ENCODE assay signal across 8 cellular contexts in the genomic region with DNA sequence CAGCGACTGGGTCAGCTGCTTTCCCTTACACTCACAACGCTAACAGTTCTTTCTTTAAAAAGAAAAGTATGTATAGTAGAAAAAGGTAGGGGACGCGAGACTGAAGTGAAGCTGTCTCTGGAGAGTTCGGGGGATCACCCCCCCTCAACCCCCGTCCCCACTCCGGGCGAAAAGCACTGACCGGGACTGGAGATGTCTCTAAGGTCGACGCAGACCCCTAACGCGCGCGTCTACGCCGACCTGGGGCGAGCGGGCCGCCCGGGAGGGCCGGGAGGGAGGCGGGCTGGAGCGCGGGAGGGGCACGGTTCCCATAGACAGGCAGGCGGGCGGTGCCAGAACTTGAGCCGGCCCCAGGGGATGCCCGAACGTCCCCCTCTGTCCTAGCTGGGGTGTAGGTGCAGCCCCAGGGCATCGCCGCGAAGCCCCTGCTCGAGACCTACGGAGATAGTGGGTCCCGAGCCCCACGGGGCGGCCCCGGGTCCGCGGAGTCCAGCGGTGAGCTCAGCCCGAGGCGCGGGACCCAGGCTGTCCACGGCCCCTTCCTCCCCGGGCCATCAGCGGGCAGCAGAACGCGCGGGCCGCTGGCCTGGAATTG.
DNase-seq lines count a peak whose midpoint lies in the region; ATAC-seq and TF ChIP-seq lines count a peak whose summit lies in the region.

No MANE protein-coding gene starts in this region.

- TF ChIP-seq EP300 in tibial nerve (IDR thresholded peaks at IDR 0.05), result peak in 1 of 2 donors; percentile 36

- no peaks in the 10 kb centered on the region for H3K36me3 ChIP-seq in esophagus (ENCODE audit: control insufficient read depth in 2 of 2, insufficient read depth in 2 of 2, low read length in 1 of 2)
- H3K36me3 ChIP-seq in tibial nerve, result no peaks in the 10 kb centered on the region

- BruUV-seq in Calu3 (replicated peaks; lab: Mats Ljungman, UMichigan), result no TSS peak

- ATAC-seq in GM21367 (IDR thresholded peaks at IDR 0.05; ENCODE audit: unreplicated experiment), result peak; percentile 46
- ATAC-seq in activated CD8-positive, alpha-beta memory T cell treated with anti-CD3 and anti-CD28 coated beads, Interleukin-2, amount 10 ng/mL, durations not matched to agents 7 days and 5 days, result peak; percentile 60
- peak; percentile 50 to 62 (median 55) for ATAC-seq in natural killer cell

- H3K27me3 Mint-ChIP-seq in Calu3 (ENCODE audit: unreplicated experiment), result peaks cover 78% of the 10 kb centered on the region
- no peaks in the 10 kb centered on the region for H3K27me3 Mint-ChIP-seq in activated CD8-positive, alpha-beta memory T cell treated with anti-CD3 and anti-CD28 coated beads, Interleukin-2, amount 10 ng/mL, durations not matched to agents 7 days and 5 days
- H3K27me3 Mint-ChIP-seq in natural killer cell (ENCODE audit: low read depth in 2 of 2), result no peaks in the 10 kb centered on the region

- peaks cover 0 to 2% of the 10 kb centered on the region in 2 donors for H3K4me1 ChIP-seq in esophagus (ENCODE audit: control insufficient read depth in 2 of 2, insufficient read depth in 2 of 2, low read length in 1 of 2)
- H3K4me1 ChIP-seq in tibial nerve, result peaks cover 0 to 60% (median 24%) of the 10 kb centered on the region in 4 donors

- peak overlapping the region; percentile 33 for H3K4me3 Mint-ChIP-seq in Calu3 (ENCODE audit: low read depth, unreplicated experiment)
- peak overlapping the region; percentile 76 for H3K4me3 Mint-ChIP-seq in activated CD8-positive, alpha-beta memory T cell treated with anti-CD3 and anti-CD28 coated beads, Interleukin-2, amount 10 ng/mL, durations not matched to agents 7 days and 5 days
- H3K4me3 Mint-ChIP-seq in natural killer cell, result peak overlapping the region; percentile 84

- WGBS in esophagus, 2 donors, result 0 to 1% methylated on average over 39 to 53 of the region's 53 CpGs
- WGBS in tibial nerve, 2 donors, result 1% methylated on average over 13 to 34 of the region's 53 CpGs

- H3K27ac ChIP-seq in esophagus (ENCODE audit: low read depth in 2 of 2, low read length in 1 of 2) (peak overlapping the region; percentile 34 to 85), tibial nerve (peak overlapping the region; percentile 90 to 98 (median 94))

- TF ChIP-seq CTCF in Calu3 (IDR thresholded peaks at IDR 0.05; ENCODE audit: unreplicated experiment) (no peak), natural killer cell (IDR thresholded peaks at IDR 0.05) (no peak), tibial nerve (IDR thresholded peaks at IDR 0.05) (no peak)

- H3K27ac Mint-ChIP-seq in Calu3 (ENCODE audit: unreplicated experiment), result no peak overlapping the region
- peak overlapping the region; percentile 79 for H3K27ac Mint-ChIP-seq in activated CD8-positive, alpha-beta memory T cell treated with anti-CD3 and anti-CD28 coated beads, Interleukin-2, amount 10 ng/mL, durations not matched to agents 7 days and 5 days
- peak overlapping the region; percentile 37 to 39 for H3K27ac Mint-ChIP-seq in natural killer cell

- H3K9me3 Mint-ChIP-seq in Calu3 (ENCODE audit: low read depth, unreplicated experiment) (no peaks in the 10 kb centered on the region), natural killer cell (no peaks in the 10 kb centered on the region)
- no peaks in the 10 kb centered on the region for H3K9me3 Mint-ChIP-seq in activated CD8-positive, alpha-beta memory T cell treated with anti-CD3 and anti-CD28 coated beads, Interleukin-2, amount 10 ng/mL, durations not matched to agents 7 days and 5 days (ENCODE audit: low read depth)

- no peaks in the 10 kb centered on the region for H3K27me3 ChIP-seq in esophagus (ENCODE audit: control insufficient read depth in 1 of 2, insufficient read depth in 2 of 2, low read length in 2 of 2)
- H3K27me3 ChIP-seq in tibial nerve, result no peaks in the 10 kb centered on the region

- H3K36me3 Mint-ChIP-seq in Calu3 (ENCODE audit: insufficient read depth, unreplicated experiment) (peaks cover 10% of the 10 kb centered on the region), natural killer cell (no peaks in the 10 kb centered on the region)
- H3K36me3 Mint-ChIP-seq in activated CD8-positive, alpha-beta memory T cell treated with anti-CD3 and anti-CD28 coated beads, Interleukin-2, amount 10 ng/mL, durations not matched to agents 7 days and 5 days, result peaks cover 22% of the 10 kb centered on the region

- CTCF ChIA-PET in Calu3 (lab: Charles Lee), result no interaction called here
- CTCF ChIA-PET in activated CD8-positive, alpha-beta memory T cell treated with anti-CD3 and anti-CD28 coated beads, Interleukin-2, amount 10 ng/mL, durations not matched to agents 7 days and 5 days (lab: Charles Lee), result interaction anchor here (0.9 to 9.2 kb wide), 12 partner anchors 12 to 197 kb away, joined by 3 to 122 read pairs (median 4); no protein-coding TSS in a partner anchor

- H3K9me3 ChIP-seq in esophagus (ENCODE audit: control insufficient read depth in 2 of 2, insufficient read depth in 1 of 2, low read depth in 1 of 2, low read length in 1 of 2), result no peaks in the 10 kb centered on the region
- no peaks in the 10 kb centered on the region for H3K9me3 ChIP-seq in tibial nerve

- H3K4me3 ChIP-seq in esophagus (ENCODE audit: low read depth in 1 of 2, low read length in 2 of 2), result peak overlapping the region; percentile 69 to 74
- H3K4me3 ChIP-seq in tibial nerve, result peak overlapping the region; percentile 65 to 96 (median 90)

- TF ChIP-seq POLR2A in tibial nerve (IDR thresholded peaks at IDR 0.05), result no peak

- DNase-seq in Calu3, result peak; percentile 13
- DNase-seq in HuH-7.5 (ENCODE audit: low spot score), result peak; percentile 61
- DNase-seq in activated CD8-positive, alpha-beta memory T cell treated with anti-CD3 and anti-CD28 coated beads, Interleukin-2, amount 10 ng/mL, durations not matched to agents 7 days and 5 days, result peak; percentile 59
- DNase-seq in natural killer cell, result peak; percentile 31
- DNase-seq in tibial nerve (ENCODE audit: low spot score in 2 of 2), result no peak
- no peak for DNase-seq in NCI-H446 (lab: John Stamatoyannopoulos, UW)

- intact Hi-C loops in Calu3 (cut with micrococcal nuclease; ENCODE audit: unreplicated experiment), result no loop called here
- intact Hi-C loops in natural killer cell (cut with micrococcal nuclease), result loop anchor here (1.0 to 5.0 kb wide), 3 partner anchors 47 to 104 kb away; no protein-coding TSS in a partner anchor

- H3K4me1 Mint-ChIP-seq in Calu3 (ENCODE audit: low read depth, unreplicated experiment) (no peaks in the 10 kb centered on the region), natural killer cell (peaks cover 32 to 46% of the 10 kb centered on the region in 2 donors)
- peaks cover 69% of the 10 kb centered on the region for H3K4me1 Mint-ChIP-seq in activated CD8-positive, alpha-beta memory T cell treated with anti-CD3 and anti-CD28 coated beads, Interleukin-2, amount 10 ng/mL, durations not matched to agents 7 days and 5 days

Comparison
In these comparisons a context has a peak if more than half of its experiments do, and no peak if none do; other contexts are left out.
1. DNase-seq: peak in Calu3 (single experiment), HuH-7.5 (single experiment), activated CD8-positive, alpha-beta memory T cell treated with anti-CD3 and anti-CD28 coated beads, Interleukin-2, amount 10 ng/mL, durations not matched to agents 7 days and 5 days (single experiment) and natural killer cell (single experiment); none in tibial nerve (0 of 2) and NCI-H446 (0 of 2).
2. H3K4me3 Mint-ChIP-seq: peak in every context shown above with its lines; median percentile 84 in natural killer cell; 76 in activated CD8-positive, alpha-beta memory T cell treated with anti-CD3 and anti-CD28 coated beads, Interleukin-2, amount 10 ng/mL, durations not matched to agents 7 days and 5 days; 33 in Calu3.
3. Peak in every context shown above with its lines, with median percentiles within 50 percentile points of each other: ATAC-seq.